Comparison of ENCODE assay signal across 37 cellular contexts in genomic region chr16:1729026-1729425, GRCh38.
"Had no signal": no experiment of that assay in that cellular context is flagged by ENCODE, and none has a peak within 500 bp of the region (broad histone marks: within the 10 kb centered on the region; RNA-seq: fewer than 3 reads in every experiment).

No MANE protein-coding gene starts in this region.

- ATAC-seq: activated CD4-positive, alpha-beta T cell treated with anti-CD3 and anti-CD28 coated beads for 36 hours; activated CD8-positive, alpha-beta memory T cell treated with anti-CD3 and anti-CD28 coated beads, Interleukin-2, amount 10 ng/mL, durations not matched to agents 7 days and 5 days; activated CD8-positive, alpha-beta T cell treated with anti-CD3 and anti-CD28 coated beads, Interleukin-2, amount 10 ng/mL, durations not matched to agents 7 days and 5 days; activated naive CD8-positive, alpha-beta T cell treated with anti-CD3 and anti-CD28 coated beads, Interleukin-2, amount 50 U/mL, for 24 hours; foreskin keratinocyte; gastroesophageal sphincter; T-helper 17 cell had no signal

- H3K4me3 Mint-ChIP-seq: activated CD4-positive, alpha-beta memory T cell treated with anti-CD3 and anti-CD28 coated beads for 36 hours; activated CD4-positive, alpha-beta T cell treated with anti-CD3 and anti-CD28 coated beads for 36 hours; activated CD4-positive, alpha-beta T cell treated with anti-CD3 and anti-CD28 coated beads, Interleukin-2, amount 10 ng/mL, durations not matched to agents 24 days and 14 days; activated CD8-positive, alpha-beta memory T cell treated with anti-CD3 and anti-CD28 coated beads, Interleukin-2, amount 10 ng/mL, durations not matched to agents 7 days and 5 days; activated CD8-positive, alpha-beta T cell treated with anti-CD3 and anti-CD28 coated beads, Interleukin-2, amount 10 ng/mL, durations not matched to agents 7 days and 5 days; activated naive CD4-positive, alpha-beta T cell treated with anti-CD3 and anti-CD28 coated beads for 36 hours; activated naive CD4-positive, alpha-beta T cell treated with anti-CD3 and anti-CD28 coated beads, Interleukin-2, amount 50 U/mL, for 24 hours; activated naive CD8-positive, alpha-beta T cell treated with anti-CD3 and anti-CD28 coated beads for 36 hours; activated naive CD8-positive, alpha-beta T cell treated with anti-CD3 and anti-CD28 coated beads, Interleukin-2, amount 50 U/mL, for 24 hours; activated T-helper 1 cell treated with anti-CD3 and anti-CD28 coated beads, Interleukin-12 subunit alpha, Interleukin-12 subunit beta, Interleukin-2, Interleukin-4 antibody, amounts not matched to agents 30 ng/mL and 10 ng/mL and 1 ng/mL, durations not matched to agents 14 hours and 24 hours and 36 hours; brain; T-helper 2 cell treated with Interferon-gamma antibody and Interleukin-4, amounts not matched to agents 5 μg/mL and 100 μg/mL, for 36 hours had no signal

- H3K9me3 Mint-ChIP-seq: activated CD4-positive, alpha-beta memory T cell treated with anti-CD3 and anti-CD28 coated beads for 36 hours; activated CD4-positive, alpha-beta T cell treated with anti-CD3 and anti-CD28 coated beads, Interleukin-2, amount 10 ng/mL, durations not matched to agents 24 days and 14 days; activated naive CD4-positive, alpha-beta T cell treated with anti-CD3 and anti-CD28 coated beads for 36 hours; activated naive CD4-positive, alpha-beta T cell treated with anti-CD3 and anti-CD28 coated beads, Interleukin-2, amount 50 U/mL, for 24 hours; activated naive CD8-positive, alpha-beta T cell treated with anti-CD3 and anti-CD28 coated beads for 36 hours; activated naive CD8-positive, alpha-beta T cell treated with anti-CD3 and anti-CD28 coated beads, Interleukin-2, amount 50 U/mL, for 24 hours; activated T-helper 1 cell treated with anti-CD3 and anti-CD28 coated beads, Interleukin-12 subunit alpha, Interleukin-12 subunit beta, Interleukin-2, Interleukin-4 antibody, amounts not matched to agents 30 ng/mL and 10 ng/mL and 1 ng/mL, durations not matched to agents 14 hours and 24 hours and 36 hours; activated T-helper 2 cell treated with anti-CD3 and anti-CD28 coated beads, Interferon-gamma antibody, Interleukin-2, Interleukin-4, amounts not matched to agents 10 μg/mL and 5 μg/mL and 100 μg/mL, durations not matched to agents 14 hours and 24 hours and 36 hours; brain; T-helper 2 cell treated with Interferon-gamma antibody and Interleukin-4, amounts not matched to agents 5 μg/mL and 100 μg/mL, for 36 hours had no signal

- H3K4me3 ChIP-seq: adrenal gland, breast epithelium, cardiac muscle cell, colonic mucosa, gastroesophageal sphincter had no signal

- H3K27me3 ChIP-seq: adrenal gland, breast epithelium, cardiac muscle cell, colonic mucosa, foreskin keratinocyte, gastroesophageal sphincter had no signal

- H3K36me3 ChIP-seq: breast epithelium had no signal

- H3K4me1 Mint-ChIP-seq: activated CD4-positive, alpha-beta T cell treated with anti-CD3 and anti-CD28 coated beads for 36 hours; activated naive CD8-positive, alpha-beta T cell treated with anti-CD3 and anti-CD28 coated beads for 36 hours; activated naive CD8-positive, alpha-beta T cell treated with anti-CD3 and anti-CD28 coated beads, Interleukin-2, amount 50 U/mL, for 24 hours; brain had no signal

- FAIRE-seq: endometrium, endothelial cell of umbilical vein had no signal

- DNase-seq: activated CD4-positive, alpha-beta memory T cell treated with anti-CD3 and anti-CD28 coated beads for 36 hours; activated CD4-positive, alpha-beta T cell treated with anti-CD3 and anti-CD28 coated beads for 36 hours; activated CD4-positive, alpha-beta T cell treated with anti-CD3 and anti-CD28 coated beads, Interleukin-2, amount 10 ng/mL, durations not matched to agents 24 days and 14 days; activated CD4-positive, CD25-positive, alpha-beta regulatory T cell; activated CD4-positive, CD25-positive, alpha-beta regulatory T cell treated with anti-CD3 and anti-CD28 coated beads, Interleukin-2, amount 50 U/mL, for 72 hours; activated CD8-positive, alpha-beta memory T cell treated with anti-CD3 and anti-CD28 coated beads, Interleukin-2, amount 10 ng/mL, durations not matched to agents 7 days and 5 days; activated CD8-positive, alpha-beta memory T cell treated with anti-CD3 and anti-CD28 coated beads, Interleukin-2, amount 50 U/mL, for 4 hours; activated CD8-positive, alpha-beta T cell treated with anti-CD3 and anti-CD28 coated beads, Interleukin-2, amount 10 ng/mL, durations not matched to agents 7 days and 5 days; activated effector memory CD4-positive, alpha-beta T cell treated with anti-CD3 and anti-CD28 coated beads, Interleukin-2, amount 50 U/mL, for 16 hours; activated naive CD4-positive, alpha-beta T cell treated with anti-CD3 and anti-CD28 coated beads for 36 hours; activated naive CD8-positive, alpha-beta T cell treated with anti-CD3 and anti-CD28 coated beads for 36 hours; activated naive CD8-positive, alpha-beta T cell treated with anti-CD3 and anti-CD28 coated beads, Interleukin-2, amount 50 U/mL, for 24 hours; activated T-cell treated with anti-CD3 and anti-CD28 coated beads, Interleukin-2, amount 50 U/mL, for 1 hour; activated T-cell treated with anti-CD3 and anti-CD28 coated beads, Interleukin-2, amount 50 U/mL, for 48 hours; amygdala; aorta; central memory CD4-positive, alpha-beta T cell; cerebellar nuclear complex; colonic mucosa; effector CD8-positive, alpha-beta T cell; foreskin keratinocyte; T-helper 1 cell; T-helper 17 cell; T1000; WERI-Rb-1 had no signal

- H3K27ac ChIP-seq: breast epithelium, cardiac muscle cell, colonic mucosa, epithelial cell of prostate, foreskin keratinocyte, gastroesophageal sphincter, WERI-Rb-1 had no signal

- H3K27ac Mint-ChIP-seq: activated CD4-positive, alpha-beta memory T cell treated with anti-CD3 and anti-CD28 coated beads for 36 hours; activated CD4-positive, alpha-beta T cell treated with anti-CD3 and anti-CD28 coated beads for 36 hours; activated CD4-positive, alpha-beta T cell treated with anti-CD3 and anti-CD28 coated beads, Interleukin-2, amount 10 ng/mL, durations not matched to agents 24 days and 14 days; activated CD8-positive, alpha-beta memory T cell treated with anti-CD3 and anti-CD28 coated beads, Interleukin-2, amount 10 ng/mL, durations not matched to agents 7 days and 5 days; activated CD8-positive, alpha-beta T cell treated with anti-CD3 and anti-CD28 coated beads, Interleukin-2, amount 10 ng/mL, durations not matched to agents 7 days and 5 days; activated naive CD4-positive, alpha-beta T cell treated with anti-CD3 and anti-CD28 coated beads for 36 hours; activated naive CD4-positive, alpha-beta T cell treated with anti-CD3 and anti-CD28 coated beads, Interleukin-2, amount 50 U/mL, for 24 hours; activated naive CD8-positive, alpha-beta T cell treated with anti-CD3 and anti-CD28 coated beads for 36 hours; activated naive CD8-positive, alpha-beta T cell treated with anti-CD3 and anti-CD28 coated beads, Interleukin-2, amount 50 U/mL, for 24 hours; activated T-helper 1 cell treated with anti-CD3 and anti-CD28 coated beads, Interleukin-12 subunit alpha, Interleukin-12 subunit beta, Interleukin-2, Interleukin-4 antibody, amounts not matched to agents 30 ng/mL and 10 ng/mL and 1 ng/mL, durations not matched to agents 14 hours and 24 hours and 36 hours; activated T-helper 2 cell treated with anti-CD3 and anti-CD28 coated beads, Interferon-gamma antibody, Interleukin-2, Interleukin-4, amounts not matched to agents 10 μg/mL and 5 μg/mL and 100 μg/mL, durations not matched to agents 14 hours and 24 hours and 36 hours; brain; T-helper 17 cell; T-helper 2 cell treated with Interferon-gamma antibody and Interleukin-4, amounts not matched to agents 5 μg/mL and 100 μg/mL, for 36 hours had no signal

- H3K9me3 ChIP-seq: adrenal gland, breast epithelium, colonic mucosa, gastroesophageal sphincter had no signal

- H3K27me3 Mint-ChIP-seq: activated CD4-positive, alpha-beta memory T cell treated with anti-CD3 and anti-CD28 coated beads for 36 hours; activated CD4-positive, alpha-beta T cell treated with anti-CD3 and anti-CD28 coated beads for 36 hours; activated CD4-positive, alpha-beta T cell treated with anti-CD3 and anti-CD28 coated beads, Interleukin-2, amount 10 ng/mL, durations not matched to agents 24 days and 14 days; activated CD8-positive, alpha-beta memory T cell treated with anti-CD3 and anti-CD28 coated beads, Interleukin-2, amount 10 ng/mL, durations not matched to agents 7 days and 5 days; activated naive CD4-positive, alpha-beta T cell treated with anti-CD3 and anti-CD28 coated beads, Interleukin-2, amount 50 U/mL, for 24 hours; activated naive CD8-positive, alpha-beta T cell treated with anti-CD3 and anti-CD28 coated beads for 36 hours; activated naive CD8-positive, alpha-beta T cell treated with anti-CD3 and anti-CD28 coated beads, Interleukin-2, amount 50 U/mL, for 24 hours; brain; T-helper 17 cell had no signal

- H3K4me1 ChIP-seq: adrenal gland, breast epithelium, colonic mucosa, foreskin keratinocyte had no signal
